1 cellular context compared by ENCODE assay signal in the genomic region with DNA sequence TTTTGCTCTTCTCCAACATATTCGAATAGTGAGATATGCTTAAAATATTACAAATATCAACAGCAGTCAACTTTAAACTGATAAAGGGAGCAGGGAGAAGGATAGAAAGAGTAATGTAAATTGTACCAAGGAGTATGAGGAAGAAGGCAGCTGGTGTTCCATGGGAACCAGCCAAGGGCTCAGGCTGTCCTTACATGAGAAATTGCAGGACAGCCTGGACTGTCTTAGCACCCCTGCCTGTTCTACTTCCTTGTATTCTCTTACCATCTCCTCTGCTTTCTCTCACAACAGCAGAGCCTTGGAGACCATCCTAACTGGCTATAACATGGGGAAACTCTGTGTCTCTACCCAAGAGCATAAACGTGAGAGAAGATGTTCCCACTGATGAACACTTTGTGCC.
TF ChIP-seq lines count a peak whose summit lies in the region.

No MANE protein-coding gene starts in this region.

TF ChIP-seq in GM23338, 12 proteins besides CTCF, POLR2A, EP300 and RAD21 (continued from another document):
- TF ChIP-seq, protein P1, sequence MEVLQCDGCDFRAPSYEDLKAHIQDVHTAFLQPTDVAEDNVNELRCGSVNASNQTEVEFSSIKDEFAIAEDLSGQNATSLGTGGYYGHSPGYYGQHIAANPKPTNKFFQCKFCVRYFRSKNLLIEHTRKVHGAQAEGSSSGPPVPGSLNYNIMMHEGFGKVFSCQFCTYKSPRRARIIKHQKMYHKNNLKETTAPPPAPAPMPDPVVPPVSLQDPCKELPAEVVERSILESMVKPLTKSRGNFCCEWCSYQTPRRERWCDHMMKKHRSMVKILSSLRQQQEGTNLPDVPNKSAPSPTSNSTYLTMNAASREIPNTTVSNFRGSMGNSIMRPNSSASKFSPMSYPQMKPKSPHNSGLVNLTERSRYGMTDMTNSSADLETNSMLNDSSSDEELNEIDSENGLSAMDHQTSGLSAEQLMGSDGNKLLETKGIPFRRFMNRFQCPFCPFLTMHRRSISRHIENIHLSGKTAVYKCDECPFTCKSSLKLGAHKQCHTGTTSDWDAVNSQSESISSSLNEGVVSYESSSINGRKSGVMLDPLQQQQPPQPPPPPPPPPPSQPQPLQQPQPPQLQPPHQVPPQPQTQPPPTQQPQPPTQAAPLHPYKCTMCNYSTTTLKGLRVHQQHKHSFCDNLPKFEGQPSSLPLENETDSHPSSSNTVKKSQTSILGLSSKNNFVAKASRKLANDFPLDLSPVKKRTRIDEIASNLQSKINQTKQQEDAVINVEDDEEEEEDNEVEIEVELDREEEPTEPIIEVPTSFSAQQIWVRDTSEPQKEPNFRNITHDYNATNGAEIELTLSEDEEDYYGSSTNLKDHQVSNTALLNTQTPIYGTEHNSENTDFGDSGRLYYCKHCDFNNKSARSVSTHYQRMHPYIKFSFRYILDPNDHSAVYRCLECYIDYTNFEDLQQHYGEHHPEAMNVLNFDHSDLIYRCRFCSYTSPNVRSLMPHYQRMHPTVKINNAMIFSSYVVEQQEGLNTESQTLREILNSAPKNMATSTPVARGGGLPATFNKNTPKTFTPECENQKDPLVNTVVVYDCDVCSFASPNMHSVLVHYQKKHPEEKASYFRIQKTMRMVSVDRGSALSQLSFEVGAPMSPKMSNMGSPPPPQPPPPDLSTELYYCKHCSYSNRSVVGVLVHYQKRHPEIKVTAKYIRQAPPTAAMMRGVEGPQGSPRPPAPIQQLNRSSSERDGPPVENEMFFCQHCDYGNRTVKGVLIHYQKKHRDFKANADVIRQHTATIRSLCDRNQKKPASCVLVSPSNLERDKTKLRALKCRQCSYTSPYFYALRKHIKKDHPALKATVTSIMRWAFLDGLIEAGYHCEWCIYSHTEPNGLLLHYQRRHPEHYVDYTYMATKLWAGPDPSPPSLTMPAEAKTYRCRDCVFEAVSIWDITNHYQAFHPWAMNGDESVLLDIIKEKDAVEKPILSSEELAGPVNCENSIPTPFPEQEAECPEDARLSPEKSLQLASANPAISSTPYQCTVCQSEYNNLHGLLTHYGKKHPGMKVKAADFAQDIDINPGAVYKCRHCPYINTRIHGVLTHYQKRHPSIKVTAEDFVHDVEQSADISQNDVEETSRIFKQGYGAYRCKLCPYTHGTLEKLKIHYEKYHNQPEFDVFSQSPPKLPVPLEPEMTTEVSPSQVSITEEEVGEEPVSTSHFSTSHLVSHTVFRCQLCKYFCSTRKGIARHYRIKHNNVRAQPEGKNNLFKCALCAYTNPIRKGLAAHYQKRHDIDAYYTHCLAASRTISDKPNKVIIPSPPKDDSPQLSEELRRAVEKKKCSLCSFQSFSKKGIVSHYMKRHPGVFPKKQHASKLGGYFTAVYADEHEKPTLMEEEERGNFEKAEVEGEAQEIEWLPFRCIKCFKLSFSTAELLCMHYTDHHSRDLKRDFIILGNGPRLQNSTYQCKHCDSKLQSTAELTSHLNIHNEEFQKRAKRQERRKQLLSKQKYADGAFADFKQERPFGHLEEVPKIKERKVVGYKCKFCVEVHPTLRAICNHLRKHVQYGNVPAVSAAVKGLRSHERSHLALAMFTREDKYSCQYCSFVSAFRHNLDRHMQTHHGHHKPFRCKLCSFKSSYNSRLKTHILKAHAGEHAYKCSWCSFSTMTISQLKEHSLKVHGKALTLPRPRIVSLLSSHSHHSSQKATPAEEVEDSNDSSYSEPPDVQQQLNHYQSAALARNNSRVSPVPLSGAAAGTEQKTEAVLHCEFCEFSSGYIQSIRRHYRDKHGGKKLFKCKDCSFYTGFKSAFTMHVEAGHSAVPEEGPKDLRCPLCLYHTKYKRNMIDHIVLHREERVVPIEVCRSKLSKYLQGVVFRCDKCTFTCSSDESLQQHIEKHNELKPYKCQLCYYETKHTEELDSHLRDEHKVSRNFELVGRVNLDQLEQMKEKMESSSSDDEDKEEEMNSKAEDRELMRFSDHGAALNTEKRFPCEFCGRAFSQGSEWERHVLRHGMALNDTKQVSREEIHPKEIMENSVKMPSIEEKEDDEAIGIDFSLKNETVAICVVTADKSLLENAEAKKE (CRISPR knock-in tag; IDR thresholded peaks at IDR 0.05), result no peak
- no peak for TF ChIP-seq EZH2 (IDR thresholded peaks at IDR 0.05; ENCODE audit: low read depth, unreplicated experiment)
TF ChIP-seq in GM23338: peak in this region for 0.
